1 cellular context compared by ENCODE assay signal in the genomic region with DNA sequence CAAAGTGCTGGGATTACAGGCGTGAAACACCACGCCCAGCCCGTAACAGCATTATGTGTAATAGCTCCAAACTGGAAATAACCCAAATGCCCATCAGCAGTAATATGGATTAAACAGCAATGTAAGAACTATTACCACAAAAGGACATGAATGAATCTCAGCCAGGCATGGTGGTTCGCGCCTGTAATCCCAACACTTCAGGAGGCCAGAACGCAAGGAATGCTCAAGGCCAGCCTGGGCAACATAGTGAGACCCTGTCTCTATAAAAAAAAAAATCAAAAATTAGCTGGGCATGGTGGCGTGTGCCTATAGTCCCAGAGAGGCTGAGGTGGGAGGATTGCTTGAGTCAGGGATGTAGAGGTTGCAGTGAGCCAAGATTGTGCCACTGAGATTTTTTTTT.
TF ChIP-seq lines count a peak whose summit lies in the region.

No MANE protein-coding gene starts in this region.

TF ChIP-seq in H1, 55 proteins besides CTCF, POLR2A, EP300 and RAD21:
- TF ChIP-seq KDM1A (IDR thresholded peaks at IDR 0.05; ENCODE audit: borderline replicate concordance, low read length) = peak; percentile 7; the same call in 1 of the 2 replicates
- TF ChIP-seq, protein P1, sequence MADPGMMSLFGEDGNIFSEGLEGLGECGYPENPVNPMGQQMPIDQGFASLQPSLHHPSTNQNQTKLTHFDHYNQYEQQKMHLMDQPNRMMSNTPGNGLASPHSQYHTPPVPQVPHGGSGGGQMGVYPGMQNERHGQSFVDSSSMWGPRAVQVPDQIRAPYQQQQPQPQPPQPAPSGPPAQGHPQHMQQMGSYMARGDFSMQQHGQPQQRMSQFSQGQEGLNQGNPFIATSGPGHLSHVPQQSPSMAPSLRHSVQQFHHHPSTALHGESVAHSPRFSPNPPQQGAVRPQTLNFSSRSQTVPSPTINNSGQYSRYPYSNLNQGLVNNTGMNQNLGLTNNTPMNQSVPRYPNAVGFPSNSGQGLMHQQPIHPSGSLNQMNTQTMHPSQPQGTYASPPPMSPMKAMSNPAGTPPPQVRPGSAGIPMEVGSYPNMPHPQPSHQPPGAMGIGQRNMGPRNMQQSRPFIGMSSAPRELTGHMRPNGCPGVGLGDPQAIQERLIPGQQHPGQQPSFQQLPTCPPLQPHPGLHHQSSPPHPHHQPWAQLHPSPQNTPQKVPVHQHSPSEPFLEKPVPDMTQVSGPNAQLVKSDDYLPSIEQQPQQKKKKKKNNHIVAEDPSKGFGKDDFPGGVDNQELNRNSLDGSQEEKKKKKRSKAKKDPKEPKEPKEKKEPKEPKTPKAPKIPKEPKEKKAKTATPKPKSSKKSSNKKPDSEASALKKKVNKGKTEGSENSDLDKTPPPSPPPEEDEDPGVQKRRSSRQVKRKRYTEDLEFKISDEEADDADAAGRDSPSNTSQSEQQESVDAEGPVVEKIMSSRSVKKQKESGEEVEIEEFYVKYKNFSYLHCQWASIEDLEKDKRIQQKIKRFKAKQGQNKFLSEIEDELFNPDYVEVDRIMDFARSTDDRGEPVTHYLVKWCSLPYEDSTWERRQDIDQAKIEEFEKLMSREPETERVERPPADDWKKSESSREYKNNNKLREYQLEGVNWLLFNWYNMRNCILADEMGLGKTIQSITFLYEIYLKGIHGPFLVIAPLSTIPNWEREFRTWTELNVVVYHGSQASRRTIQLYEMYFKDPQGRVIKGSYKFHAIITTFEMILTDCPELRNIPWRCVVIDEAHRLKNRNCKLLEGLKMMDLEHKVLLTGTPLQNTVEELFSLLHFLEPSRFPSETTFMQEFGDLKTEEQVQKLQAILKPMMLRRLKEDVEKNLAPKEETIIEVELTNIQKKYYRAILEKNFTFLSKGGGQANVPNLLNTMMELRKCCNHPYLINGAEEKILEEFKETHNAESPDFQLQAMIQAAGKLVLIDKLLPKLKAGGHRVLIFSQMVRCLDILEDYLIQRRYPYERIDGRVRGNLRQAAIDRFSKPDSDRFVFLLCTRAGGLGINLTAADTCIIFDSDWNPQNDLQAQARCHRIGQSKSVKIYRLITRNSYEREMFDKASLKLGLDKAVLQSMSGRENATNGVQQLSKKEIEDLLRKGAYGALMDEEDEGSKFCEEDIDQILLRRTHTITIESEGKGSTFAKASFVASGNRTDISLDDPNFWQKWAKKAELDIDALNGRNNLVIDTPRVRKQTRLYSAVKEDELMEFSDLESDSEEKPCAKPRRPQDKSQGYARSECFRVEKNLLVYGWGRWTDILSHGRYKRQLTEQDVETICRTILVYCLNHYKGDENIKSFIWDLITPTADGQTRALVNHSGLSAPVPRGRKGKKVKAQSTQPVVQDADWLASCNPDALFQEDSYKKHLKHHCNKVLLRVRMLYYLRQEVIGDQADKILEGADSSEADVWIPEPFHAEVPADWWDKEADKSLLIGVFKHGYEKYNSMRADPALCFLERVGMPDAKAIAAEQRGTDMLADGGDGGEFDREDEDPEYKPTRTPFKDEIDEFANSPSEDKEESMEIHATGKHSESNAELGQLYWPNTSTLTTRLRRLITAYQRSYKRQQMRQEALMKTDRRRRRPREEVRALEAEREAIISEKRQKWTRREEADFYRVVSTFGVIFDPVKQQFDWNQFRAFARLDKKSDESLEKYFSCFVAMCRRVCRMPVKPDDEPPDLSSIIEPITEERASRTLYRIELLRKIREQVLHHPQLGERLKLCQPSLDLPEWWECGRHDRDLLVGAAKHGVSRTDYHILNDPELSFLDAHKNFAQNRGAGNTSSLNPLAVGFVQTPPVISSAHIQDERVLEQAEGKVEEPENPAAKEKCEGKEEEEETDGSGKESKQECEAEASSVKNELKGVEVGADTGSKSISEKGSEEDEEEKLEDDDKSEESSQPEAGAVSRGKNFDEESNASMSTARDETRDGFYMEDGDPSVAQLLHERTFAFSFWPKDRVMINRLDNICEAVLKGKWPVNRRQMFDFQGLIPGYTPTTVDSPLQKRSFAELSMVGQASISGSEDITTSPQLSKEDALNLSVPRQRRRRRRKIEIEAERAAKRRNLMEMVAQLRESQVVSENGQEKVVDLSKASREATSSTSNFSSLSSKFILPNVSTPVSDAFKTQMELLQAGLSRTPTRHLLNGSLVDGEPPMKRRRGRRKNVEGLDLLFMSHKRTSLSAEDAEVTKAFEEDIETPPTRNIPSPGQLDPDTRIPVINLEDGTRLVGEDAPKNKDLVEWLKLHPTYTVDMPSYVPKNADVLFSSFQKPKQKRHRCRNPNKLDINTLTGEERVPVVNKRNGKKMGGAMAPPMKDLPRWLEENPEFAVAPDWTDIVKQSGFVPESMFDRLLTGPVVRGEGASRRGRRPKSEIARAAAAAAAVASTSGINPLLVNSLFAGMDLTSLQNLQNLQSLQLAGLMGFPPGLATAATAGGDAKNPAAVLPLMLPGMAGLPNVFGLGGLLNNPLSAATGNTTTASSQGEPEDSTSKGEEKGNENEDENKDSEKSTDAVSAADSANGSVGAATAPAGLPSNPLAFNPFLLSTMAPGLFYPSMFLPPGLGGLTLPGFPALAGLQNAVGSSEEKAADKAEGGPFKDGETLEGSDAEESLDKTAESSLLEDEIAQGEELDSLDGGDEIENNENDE (IDR thresholded peaks at IDR 0.05; ENCODE audit: insufficient replicate concordance, low read length) = no peak
